In genomic region chr2:242038928-242039341, GRCh38 we compare ENCODE assay signal across 23 cellular contexts.
"Had no signal": no experiment of that assay in that cellular context is flagged by ENCODE, and none has a peak within 500 bp of the region (broad histone marks: within the 10 kb centered on the region; RNA-seq: fewer than 3 reads in every experiment).

No MANE protein-coding gene starts in this region.

- ATAC-seq: Right ventricle myocardium inferior had no signal

- H3K36me3 Mint-ChIP-seq: activated naive CD8-positive, alpha-beta T cell treated with anti-CD3 and anti-CD28 coated beads, Interleukin-2, amount 10 ng/mL, durations not matched to agents 7 days and 5 days; T-cell had no signal

- H3K9me3 ChIP-seq: adrenal gland had no signal

- FAIRE-seq: TTC549 had no signal

- H3K9me3 Mint-ChIP-seq: activated CD4-positive, alpha-beta memory T cell treated with anti-CD3 and anti-CD28 coated beads, Interleukin-2, amount 10 ng/mL, durations not matched to agents 7 days and 5 days; activated naive CD8-positive, alpha-beta T cell treated with anti-CD3 and anti-CD28 coated beads, Interleukin-2, amount 10 ng/mL, durations not matched to agents 7 days and 5 days; activated T-helper 17 cell treated with anti-CD3 and anti-CD28 coated beads, Interleukin-2, amount 50 U/mL, for 72 hours; T-cell had no signal

- DNase-seq: activated B cell treated with CpG ODN at 0.5 μM for 24 hours; activated CD4-positive, alpha-beta memory T cell treated with anti-CD3 and anti-CD28 coated beads, Interleukin-2, amount 10 ng/mL, durations not matched to agents 7 days and 5 days; activated CD4-positive, alpha-beta T cell treated with anti-CD3 and anti-CD28 coated beads for 1 hour; activated CD4-positive, alpha-beta T cell treated with anti-CD3 and anti-CD28 coated beads, Interleukin-2, amount 50 U/mL, for 1 hour; activated naive CD4-positive, alpha-beta T cell treated with anti-CD3 and anti-CD28 coated beads, Interleukin-2, amount 50 U/mL, for 16 hours; activated naive CD8-positive, alpha-beta T cell treated with anti-CD3 and anti-CD28 coated beads, Interleukin-2, amount 10 ng/mL, durations not matched to agents 7 days and 5 days; activated T-cell treated with anti-CD3 and anti-CD28 coated beads for 4 hours; adrenal gland; anterior cingulate cortex; KG1; NCI-H1048; NCI-H146; NCI-H187 treated with DMSO at 0.1 percent for 48 hours; NCI-H2081 treated with DMSO at 0.1 percent for 48 hours; NCI-H446; NCI-H524; T-cell; T-helper 2 cell; T1000 had no signal

- H3K27ac ChIP-seq: adrenal gland, SK-N-MC had no signal

- H3K27ac Mint-ChIP-seq: activated B cell treated with CpG ODN at 0.5 μM for 24 hours; activated CD4-positive, alpha-beta memory T cell treated with anti-CD3 and anti-CD28 coated beads, Interleukin-2, amount 10 ng/mL, durations not matched to agents 7 days and 5 days; activated naive CD8-positive, alpha-beta T cell treated with anti-CD3 and anti-CD28 coated beads, Interleukin-2, amount 10 ng/mL, durations not matched to agents 7 days and 5 days; activated T-helper 17 cell treated with anti-CD3 and anti-CD28 coated beads, Interleukin-2, amount 50 U/mL, for 72 hours had no signal

- H3K36me3 ChIP-seq: adrenal gland had no signal

- H3K4me3 ChIP-seq: adrenal gland, SK-N-MC had no signal

- H3K4me3 Mint-ChIP-seq: activated B cell treated with CpG ODN at 0.5 μM for 24 hours; activated CD4-positive, alpha-beta memory T cell treated with anti-CD3 and anti-CD28 coated beads, Interleukin-2, amount 10 ng/mL, durations not matched to agents 7 days and 5 days; activated naive CD8-positive, alpha-beta T cell treated with anti-CD3 and anti-CD28 coated beads, Interleukin-2, amount 10 ng/mL, durations not matched to agents 7 days and 5 days; activated T-helper 17 cell treated with anti-CD3 and anti-CD28 coated beads, Interleukin-2, amount 50 U/mL, for 72 hours; T-cell had no signal

- H3K4me1 Mint-ChIP-seq: activated B cell treated with CpG ODN at 0.5 μM for 24 hours; activated CD4-positive, alpha-beta memory T cell treated with anti-CD3 and anti-CD28 coated beads, Interleukin-2, amount 10 ng/mL, durations not matched to agents 7 days and 5 days; activated naive CD8-positive, alpha-beta T cell treated with anti-CD3 and anti-CD28 coated beads, Interleukin-2, amount 10 ng/mL, durations not matched to agents 7 days and 5 days had no signal
